In genomic region chr10:16259726-16260125, GRCh38 we compare ENCODE assay signal across 23 cellular contexts.
A peak's percentile ranks its signal among the peaks of the same experiment; 100 is the strongest.
DNase-seq lines count a peak whose midpoint lies in the region; ATAC-seq and TF ChIP-seq lines count a peak whose summit lies in the region.
"Had no signal": no experiment of that assay in that cellular context is flagged by ENCODE, and none has a peak within 500 bp of the region (broad histone marks: within the 10 kb centered on the region; RNA-seq: fewer than 3 reads in every experiment).

No MANE protein-coding gene starts in this region.

- no peaks in the 10 kb centered on the region for H3K4me1 Mint-ChIP-seq in natural killer cell treated with Interleukin-12 subunit alpha and Interleukin-12 subunit beta and Interleukin-15 and Interleukin-18, amount 100 ng/mL, for 72 hours (ENCODE audit: low read depth in 2 of 2)
- H3K4me1 Mint-ChIP-seq: CD14-positive monocyte; CD8-positive, alpha-beta memory T cell; GM23338 had no signal

- H3K36me3 ChIP-seq in WERI-Rb-1 (no peaks in the 10 kb centered on the region), H7 (replicated peaks; ENCODE audit: control insufficient read depth, insufficient read depth, low read length) (no peaks in the 10 kb centered on the region)
- H3K36me3 ChIP-seq: BE2C; BLaER1 treated with 17β-estradiol and CSF1 and Interleukin-3, amounts not matched to agents 10 nM and 100 nM; HAP-1 had no signal

- DNase-seq in NCI-H82 (lab: John Stamatoyannopoulos, UW) (peak; percentile 35), NCI-H82 treated with DMSO at 0.1 percent for 48 hours (lab: John Stamatoyannopoulos, UW; ENCODE audit: unreplicated experiment) (no peak), WERI-Rb-1 (peak; percentile 9), cerebellum (ENCODE audit: low spot score) (peak; percentile 64), H7 (no peak), T-helper 9 cell (no peak)
- DNase-seq in natural killer cell treated with Interleukin-12 subunit alpha and Interleukin-12 subunit beta and Interleukin-15 and Interleukin-18, amount 100 ng/mL, for 72 hours (ENCODE audit: low spot score), result no peak
- DNase-seq: ACHN; AML-193; BE2C; CD4-positive, alpha-beta T cell; CD8-positive, alpha-beta memory T cell; DMS 273 treated with DMSO at 0.1 percent for 48 hours; DMS79; EL; GF-D8; HFFc6 had no signal

- peaks cover 3% of the 10 kb centered on the region for H3K9me3 Mint-ChIP-seq in natural killer cell treated with Interleukin-12 subunit alpha and Interleukin-12 subunit beta and Interleukin-15 and Interleukin-18, amount 100 ng/mL, for 72 hours

- H3K27me3 Mint-ChIP-seq in natural killer cell treated with Interleukin-12 subunit alpha and Interleukin-12 subunit beta and Interleukin-15 and Interleukin-18, amount 100 ng/mL, for 72 hours, result peaks cover 0 to 17% of the 10 kb centered on the region in 2 donors
- H3K27me3 Mint-ChIP-seq: CD4-positive, alpha-beta T cell had no signal

- H3K4me3 ChIP-seq in WERI-Rb-1 (ENCODE audit: low read depth, low read length) (no peak overlapping the region), H7 (ENCODE audit: insufficient read depth, low read depth, low read length) (no peak overlapping the region)
- H3K4me3 ChIP-seq: A549; BLaER1 treated with 17β-estradiol and CSF1 and Interleukin-3, amounts not matched to agents 10 nM and 100 nM; GM23338; HAP-1 had no signal

- no peak for ATAC-seq in natural killer cell treated with Interleukin-12 subunit alpha and Interleukin-12 subunit beta and Interleukin-15 and Interleukin-18, amount 100 ng/mL, for 72 hours
- ATAC-seq: A549, GM23338 had no signal

- no peaks in the 10 kb centered on the region for H3K36me3 Mint-ChIP-seq in natural killer cell treated with Interleukin-12 subunit alpha and Interleukin-12 subunit beta and Interleukin-15 and Interleukin-18, amount 100 ng/mL, for 72 hours
- H3K36me3 Mint-ChIP-seq: CD14-positive monocyte; CD8-positive, alpha-beta memory T cell had no signal

- no peak for TF ChIP-seq CTCF in WERI-Rb-1 (IDR thresholded peaks at IDR 0.05; ENCODE audit: low read depth, low read length)

- H3K4me3 Mint-ChIP-seq in natural killer cell treated with Interleukin-12 subunit alpha and Interleukin-12 subunit beta and Interleukin-15 and Interleukin-18, amount 100 ng/mL, for 72 hours, result no peak overlapping the region
- H3K4me3 Mint-ChIP-seq: CD14-positive monocyte; CD4-positive, alpha-beta T cell; CD8-positive, alpha-beta memory T cell; GM23338; HFFc6 had no signal

- no peak overlapping the region for H3K27ac Mint-ChIP-seq in natural killer cell treated with Interleukin-12 subunit alpha and Interleukin-12 subunit beta and Interleukin-15 and Interleukin-18, amount 100 ng/mL, for 72 hours
- H3K27ac Mint-ChIP-seq: CD14-positive monocyte; CD4-positive, alpha-beta T cell; CD8-positive, alpha-beta memory T cell; GM23338; HFFc6 had no signal

- H3K27me3 ChIP-seq in WERI-Rb-1 (ENCODE audit: insufficient read depth, low read depth, severe bottlenecking) (no peaks in the 10 kb centered on the region), H7 (ENCODE audit: control insufficient read depth, insufficient read depth, low read length) (no peaks in the 10 kb centered on the region)
- H3K27me3 ChIP-seq: BE2C; BLaER1 treated with 17β-estradiol and CSF1 and Interleukin-3, amounts not matched to agents 10 nM and 100 nM had no signal

- no peaks in the 10 kb centered on the region for H3K9me3 ChIP-seq in WERI-Rb-1 (ENCODE audit: severe bottlenecking)
- H3K9me3 ChIP-seq: BE2C, HAP-1 had no signal

- H3K27ac ChIP-seq in WERI-Rb-1, result no peak overlapping the region
- H3K27ac ChIP-seq: 22Rv1; A549; BLaER1 treated with 17β-estradiol and CSF1 and Interleukin-3, amounts not matched to agents 10 nM and 100 nM had no signal

Comparison
In these comparisons a context has a peak if more than half of its experiments do, and no peak if none do; other contexts are left out.
1. DNase-seq: peak in NCI-H82 (single experiment), WERI-Rb-1 (single experiment) and cerebellum (single experiment); none in NCI-H82 treated with DMSO at 0.1 percent for 48 hours (single experiment), natural killer cell treated with Interleukin-12 subunit alpha and Interleukin-12 subunit beta and Interleukin-15 and Interleukin-18, amount 100 ng/mL, for 72 hours (single experiment), H7 (single experiment) and T-helper 9 cell (single experiment).